8 cellular contexts compared by ENCODE assay signal in the genomic region with DNA sequence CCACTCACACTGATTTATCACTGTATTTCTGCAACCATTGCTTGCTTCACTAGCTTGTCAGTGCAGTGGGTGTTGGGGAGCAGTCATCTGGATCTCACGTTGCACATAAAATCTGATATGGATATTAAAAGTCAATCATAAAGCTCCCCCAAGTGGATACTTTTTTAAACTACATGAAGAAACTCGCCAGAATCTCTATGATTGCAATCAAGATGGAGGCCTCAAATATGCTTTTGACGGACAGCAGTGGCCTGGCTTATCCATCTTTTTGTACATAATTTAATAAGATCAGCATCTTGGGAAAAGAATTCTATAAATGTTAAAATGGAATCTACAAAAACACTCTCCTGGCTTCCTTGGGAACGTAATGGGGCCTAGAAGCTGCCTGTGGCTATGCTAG.
DNase-seq lines count a peak whose midpoint lies in the region; ATAC-seq and TF ChIP-seq lines count a peak whose summit lies in the region.

No MANE protein-coding gene starts in this region.

- DNase-seq in COR-L47 (lab: John Stamatoyannopoulos, UW) (peak; percentile 56), HFFc6 (peak; percentile 56), fibroblast of peridontal ligament (ENCODE audit: extremely low read depth) (peak; percentile 70), uterus (no peak), GM19238 (ENCODE audit: insufficient read length, low spot score) (no peak)
- DNase-seq in activated naive CD4-positive, alpha-beta T cell treated with anti-CD3 and anti-CD28 coated beads for 36 hours, result no peak

- no peak overlapping the region for H3K4me3 Mint-ChIP-seq in HFFc6
- no peak overlapping the region for H3K4me3 Mint-ChIP-seq in activated naive CD4-positive, alpha-beta T cell treated with anti-CD3 and anti-CD28 coated beads for 36 hours

- TF ChIP-seq CTCF in HFFc6 (IDR thresholded peaks at IDR 0.05), result peak; percentile 70
- peak; percentile 53 for TF ChIP-seq CTCF in OCI-LY1 (IDR thresholded peaks at IDR 0.05; ENCODE audit: low read length)
- TF ChIP-seq CTCF in uterus (IDR thresholded peaks at IDR 0.05), result peak; percentile 12 to 31 (median 22)

- no peak overlapping the region for H3K27ac ChIP-seq in OCI-LY1 (ENCODE audit: low read depth, low read length, poor library complexity, severe bottlenecking)
- no peak overlapping the region for H3K27ac ChIP-seq in uterus

- no peak for ATAC-seq in GM21381 (IDR thresholded peaks at IDR 0.05; ENCODE audit: unreplicated experiment)

- H3K9me3 Mint-ChIP-seq in HFFc6, result no peaks in the 10 kb centered on the region
- no peaks in the 10 kb centered on the region for H3K9me3 Mint-ChIP-seq in activated naive CD4-positive, alpha-beta T cell treated with anti-CD3 and anti-CD28 coated beads for 36 hours

- no peaks in the 10 kb centered on the region for H3F3A ChIP-seq in OCI-LY1 (ENCODE audit: insufficient read depth, low read length)

- H3K4me1 Mint-ChIP-seq in HFFc6 (ENCODE audit: low read depth), result no peaks in the 10 kb centered on the region
- H3K4me1 Mint-ChIP-seq in activated naive CD4-positive, alpha-beta T cell treated with anti-CD3 and anti-CD28 coated beads for 36 hours (ENCODE audit: low read depth), result no peaks in the 10 kb centered on the region

- H3K9me3 ChIP-seq in OCI-LY1 (ENCODE audit: low read length) (no peaks in the 10 kb centered on the region), uterus (no peaks in the 10 kb centered on the region)

- intact Hi-C loops in uterus (cut with DNase I; ENCODE audit: low total_unique reads), result no loop called here
- intact Hi-C loops in activated naive CD4-positive, alpha-beta T cell treated with anti-CD3 and anti-CD28 coated beads for 36 hours (cut with micrococcal nuclease), result loop anchor here (1.0 to 2.0 kb wide), 4 partner anchors 121 to 1190 kb away; no protein-coding TSS in a partner anchor

- no peaks in the 10 kb centered on the region for H3K36me3 ChIP-seq in OCI-LY1 (ENCODE audit: insufficient read depth, low read length)
- no peaks in the 10 kb centered on the region for H3K36me3 ChIP-seq in uterus

- no peaks in the 10 kb centered on the region for H3K79me2 ChIP-seq in OCI-LY1 (ENCODE audit: insufficient read depth, low read length)

- CTCF ChIA-PET in activated naive CD4-positive, alpha-beta T cell treated with anti-CD3 and anti-CD28 coated beads for 36 hours (lab: Charles Lee), result interaction anchor here (1.1 to 3.2 kb wide), 6 partner anchors 10 to 244 kb away, joined by 3 to 16 read pairs (median 12); no protein-coding TSS in a partner anchor

- H3K4me1 ChIP-seq in OCI-LY1 (ENCODE audit: insufficient read depth, low read length, severe bottlenecking) (no peaks in the 10 kb centered on the region), uterus (no peaks in the 10 kb centered on the region)

- TF ChIP-seq POLR2A in uterus (IDR thresholded peaks at IDR 0.05), result no peak

- no peak overlapping the region for H2AFZ ChIP-seq in OCI-LY1 (ENCODE audit: low read length)

- no peaks in the 10 kb centered on the region for H3K9me2 ChIP-seq in OCI-LY1 (ENCODE audit: low read depth, low read length)

- H3K27me3 ChIP-seq in OCI-LY1 (ENCODE audit: insufficient read depth, low read length), result no peaks in the 10 kb centered on the region
- no peaks in the 10 kb centered on the region for H3K27me3 ChIP-seq in uterus

- no peaks in the 10 kb centered on the region for H3K36me3 Mint-ChIP-seq in HFFc6 (ENCODE audit: low read depth)
- H3K36me3 Mint-ChIP-seq in activated naive CD4-positive, alpha-beta T cell treated with anti-CD3 and anti-CD28 coated beads for 36 hours (ENCODE audit: low read depth), result no peaks in the 10 kb centered on the region

- no peak overlapping the region for H3K4me3 ChIP-seq in OCI-LY1 (ENCODE audit: low read depth, low read length, poor library complexity, severe bottlenecking)
- H3K4me3 ChIP-seq in uterus, result no peak overlapping the region

- H3K27ac Mint-ChIP-seq in HFFc6, result no peak overlapping the region
- H3K27ac Mint-ChIP-seq in activated naive CD4-positive, alpha-beta T cell treated with anti-CD3 and anti-CD28 coated beads for 36 hours, result no peak overlapping the region

- H4K20me1 ChIP-seq in OCI-LY1 (ENCODE audit: insufficient read depth, low read length), result no peaks in the 10 kb centered on the region

- no peak overlapping the region for H3K4me2 ChIP-seq in OCI-LY1 (ENCODE audit: low read length)

- H3K9ac ChIP-seq in OCI-LY1 (ENCODE audit: low read length), result no peak overlapping the region

- H3K27me3 Mint-ChIP-seq in HFFc6 (ENCODE audit: insufficient read depth), result peaks cover 6% of the 10 kb centered on the region
- H3K27me3 Mint-ChIP-seq in activated naive CD4-positive, alpha-beta T cell treated with anti-CD3 and anti-CD28 coated beads for 36 hours (ENCODE audit: low read depth), result no peaks in the 10 kb centered on the region

Comparison
In these comparisons a context has a peak if more than half of its experiments do, and no peak if none do; other contexts are left out.
1. DNase-seq: peak in COR-L47 (single experiment), HFFc6 (single experiment) and fibroblast of peridontal ligament (single experiment); none in uterus (0 of 2), GM19238 (single experiment) and activated naive CD4-positive, alpha-beta T cell treated with anti-CD3 and anti-CD28 coated beads for 36 hours (single experiment).
2. Peak in every context shown above with its lines, with median percentiles within 50 percentile points of each other: CTCF ChIP-seq.